16 cellular contexts compared by ENCODE assay signal in the genomic region with DNA sequence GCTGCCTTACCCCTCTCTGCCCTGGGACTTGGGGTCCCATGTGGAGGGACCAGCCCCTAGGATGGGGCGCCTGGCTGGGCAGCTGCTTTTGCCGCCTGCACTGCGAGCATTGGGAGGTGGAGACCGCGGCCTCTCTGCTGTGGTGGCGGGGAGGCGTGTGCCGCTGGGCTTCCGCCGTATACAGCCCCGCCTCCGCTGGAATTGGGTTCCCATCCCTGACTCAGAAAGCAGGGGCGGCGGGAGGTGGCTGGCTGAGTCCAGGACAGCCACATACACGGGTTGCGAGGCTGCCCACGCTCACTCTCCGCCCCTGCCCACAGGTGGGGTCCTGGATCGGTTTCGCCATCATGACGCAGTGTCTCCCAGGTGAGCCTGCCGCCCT. TPM values are rescaled to one million over a fixed set of nuclear protein-coding genes. Genes with fewer than 3 reads are reported as not detected.
"Had no signal": no experiment of that assay in that cellular context is flagged by ENCODE, and none has a peak within 500 bp of the region (broad histone marks: within the 10 kb centered on the region; RNA-seq: fewer than 3 reads in every experiment).

No MANE protein-coding gene starts in this region.

- DNase-seq: activated CD4-positive, alpha-beta T cell treated with anti-CD3 and anti-CD28 coated beads, Interleukin-2, amount 10 ng/mL, durations not matched to agents 7 days and 5 days; activated CD4-positive, CD25-positive, alpha-beta regulatory T cell; activated naive CD4-positive, alpha-beta T cell treated with anti-CD3 and anti-CD28 coated beads, Interleukin-2, amount 50 U/mL, for 16 hours; activated T-cell treated with anti-CD3 and anti-CD28 coated beads for 4 hours; adrenal gland; mucosa of descending colon; naive thymus-derived CD8-positive, alpha-beta T cell; nucleus accumbens; stimulated activated CD4-positive, alpha-beta T cell treated with anti-CD3 and anti-CD28 coated beads, Interleukin-12 subunit alpha, Interleukin-12 subunit beta, amount 100 ng/mL, for 4 hours; stimulated activated naive CD8-positive, alpha-beta T cell treated with anti-CD3 and anti-CD28 coated beads, Interleukin-15, Interleukin-2, amounts not matched to agents 100 U/mL and 50 U/mL, for 24 hours had no signal

- H3K4me3 ChIP-seq: adrenal gland, mucosa of descending colon, suprapubic skin had no signal

- H3K9me3 Mint-ChIP-seq: activated CD4-positive, alpha-beta T cell treated with anti-CD3 and anti-CD28 coated beads, Interleukin-2, amount 10 ng/mL, durations not matched to agents 7 days and 5 days; naive thymus-derived CD8-positive, alpha-beta T cell; type B pancreatic cell had no signal

- H3K9me3 ChIP-seq: adrenal gland, mucosa of descending colon, suprapubic skin had no signal

- H3K4me3 Mint-ChIP-seq: activated CD4-positive, alpha-beta T cell treated with anti-CD3 and anti-CD28 coated beads, Interleukin-2, amount 10 ng/mL, durations not matched to agents 7 days and 5 days; naive thymus-derived CD8-positive, alpha-beta T cell; type B pancreatic cell had no signal

- H3K27ac Mint-ChIP-seq: type B pancreatic cell had no signal

- H3K27me3 ChIP-seq: adrenal gland, suprapubic skin had no signal

- ATAC-seq: stimulated activated naive CD8-positive, alpha-beta T cell treated with anti-CD3 and anti-CD28 coated beads, Interleukin-15, Interleukin-2, amounts not matched to agents 100 U/mL and 50 U/mL, for 24 hours had no signal

- H3K27me3 Mint-ChIP-seq: activated CD4-positive, alpha-beta T cell treated with anti-CD3 and anti-CD28 coated beads, Interleukin-2, amount 10 ng/mL, durations not matched to agents 7 days and 5 days; naive thymus-derived CD8-positive, alpha-beta T cell; type B pancreatic cell had no signal

RNA-seq across cellular contexts. Expression of a gene that starts 17.6 kb away (rescaled TPM):
- total RNA-seq: activated CD4-positive, alpha-beta T cell treated with anti-CD3 and anti-CD28 coated beads, Interleukin-2, amount 10 ng/mL, durations not matched to agents 7 days and 5 days; adrenal gland; epithelial cell of proximal tubule; glomerular endothelial cell; lung microvascular endothelial cell; pulmonary artery endothelial cell; suprapubic skin had no signal
- polyA plus RNA-seq: naive thymus-derived CD8-positive, alpha-beta T cell had no signal
